ENCODE assay signal across 1 cellular context in the genomic region with DNA sequence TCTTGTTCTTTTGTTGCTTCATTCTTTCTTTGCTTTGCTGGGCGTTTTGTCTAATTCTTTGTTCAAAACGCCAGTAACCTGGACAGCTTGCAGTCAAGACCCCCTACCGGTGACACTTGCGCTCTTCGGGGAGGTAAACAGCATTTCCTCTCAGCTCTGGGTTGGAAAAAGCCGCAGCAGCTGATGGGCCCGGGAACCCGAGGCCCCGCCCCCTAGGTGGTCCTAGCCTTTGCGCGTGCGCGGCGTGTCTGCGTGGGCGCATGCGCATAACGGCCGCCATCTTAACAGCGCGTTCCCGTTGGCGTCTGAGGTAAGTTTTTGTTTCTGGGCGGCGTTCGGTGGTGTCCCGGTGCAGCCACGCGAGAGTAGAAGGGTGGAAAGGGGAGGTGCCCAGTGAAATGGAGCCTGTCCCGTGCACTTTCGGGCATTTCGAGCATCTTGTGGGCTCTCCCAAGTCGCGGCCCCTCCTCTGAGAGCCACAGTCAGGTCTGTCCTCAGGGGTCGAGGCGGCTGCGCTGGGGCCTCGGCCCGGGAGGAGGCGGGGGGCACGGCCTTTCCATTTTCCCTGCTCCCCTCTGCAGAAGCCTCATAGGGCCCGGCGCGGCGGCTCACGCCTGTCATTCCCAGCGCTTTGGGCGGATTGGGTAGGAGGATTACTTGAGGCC.
TF ChIP-seq lines count a peak whose summit lies in the region.

A gene (plus strand): TSS at position 261 of the 665 bp plus-strand sequence. CDS start 14,371 bp downstream, outside the sequence.

TF ChIP-seq in HEK293, 187 proteins besides CTCF, POLR2A, EP300 and RAD21 (continued from another document):
- TF ChIP-seq, protein P1, sequence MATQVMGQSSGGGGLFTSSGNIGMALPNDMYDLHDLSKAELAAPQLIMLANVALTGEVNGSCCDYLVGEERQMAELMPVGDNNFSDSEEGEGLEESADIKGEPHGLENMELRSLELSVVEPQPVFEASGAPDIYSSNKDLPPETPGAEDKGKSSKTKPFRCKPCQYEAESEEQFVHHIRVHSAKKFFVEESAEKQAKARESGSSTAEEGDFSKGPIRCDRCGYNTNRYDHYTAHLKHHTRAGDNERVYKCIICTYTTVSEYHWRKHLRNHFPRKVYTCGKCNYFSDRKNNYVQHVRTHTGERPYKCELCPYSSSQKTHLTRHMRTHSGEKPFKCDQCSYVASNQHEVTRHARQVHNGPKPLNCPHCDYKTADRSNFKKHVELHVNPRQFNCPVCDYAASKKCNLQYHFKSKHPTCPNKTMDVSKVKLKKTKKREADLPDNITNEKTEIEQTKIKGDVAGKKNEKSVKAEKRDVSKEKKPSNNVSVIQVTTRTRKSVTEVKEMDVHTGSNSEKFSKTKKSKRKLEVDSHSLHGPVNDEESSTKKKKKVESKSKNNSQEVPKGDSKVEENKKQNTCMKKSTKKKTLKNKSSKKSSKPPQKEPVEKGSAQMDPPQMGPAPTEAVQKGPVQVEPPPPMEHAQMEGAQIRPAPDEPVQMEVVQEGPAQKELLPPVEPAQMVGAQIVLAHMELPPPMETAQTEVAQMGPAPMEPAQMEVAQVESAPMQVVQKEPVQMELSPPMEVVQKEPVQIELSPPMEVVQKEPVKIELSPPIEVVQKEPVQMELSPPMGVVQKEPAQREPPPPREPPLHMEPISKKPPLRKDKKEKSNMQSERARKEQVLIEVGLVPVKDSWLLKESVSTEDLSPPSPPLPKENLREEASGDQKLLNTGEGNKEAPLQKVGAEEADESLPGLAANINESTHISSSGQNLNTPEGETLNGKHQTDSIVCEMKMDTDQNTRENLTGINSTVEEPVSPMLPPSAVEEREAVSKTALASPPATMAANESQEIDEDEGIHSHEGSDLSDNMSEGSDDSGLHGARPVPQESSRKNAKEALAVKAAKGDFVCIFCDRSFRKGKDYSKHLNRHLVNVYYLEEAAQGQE (tag by site-specific recombination; IDR thresholded peaks at IDR 0.05): no peak
- peak; percentile 66 for TF ChIP-seq ZNF341 (tag by site-specific recombination; IDR thresholded peaks at IDR 0.05; ENCODE audit: low read depth)
- TF ChIP-seq ZNF777 (tag by site-specific recombination; IDR thresholded peaks at IDR 0.05; ENCODE audit: borderline replicate concordance): no peak
- TF ChIP-seq ZNF157 (tag by site-specific recombination; IDR thresholded peaks at IDR 0.05): no peak
- TF ChIP-seq ZNF561 (tag by site-specific recombination; IDR thresholded peaks at IDR 0.05; ENCODE audit: borderline replicate concordance): no peak
- no peak for TF ChIP-seq ZNF626 (tag by site-specific recombination; IDR thresholded peaks at IDR 0.05)
- no peak for TF ChIP-seq MYNN (tag by site-specific recombination; IDR thresholded peaks at IDR 0.05; ENCODE audit: borderline replicate concordance)
